Comparison of ENCODE assay signal across 16 cellular contexts in the genomic region with DNA sequence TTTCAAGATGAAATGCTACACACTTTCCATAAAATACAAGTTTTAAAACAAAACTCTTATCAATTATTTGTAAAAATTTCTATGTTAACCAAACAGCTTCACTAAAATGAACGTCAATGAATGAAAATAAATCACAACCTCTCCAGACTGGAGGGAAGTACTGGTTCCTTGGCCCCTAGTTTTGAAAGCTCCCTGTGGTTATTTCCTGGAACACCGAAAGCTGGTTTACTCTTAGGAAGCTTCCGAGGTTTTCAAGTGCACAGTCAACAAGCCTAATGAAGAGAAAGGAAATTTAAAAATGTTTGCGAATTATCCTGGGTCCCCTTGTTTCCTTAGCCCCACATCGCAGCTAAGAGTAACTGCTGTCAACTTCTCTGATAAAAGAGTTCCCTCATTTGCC.
"Had no signal": no experiment of that assay in that cellular context is flagged by ENCODE, and none has a peak within 500 bp of the region (broad histone marks: within the 10 kb centered on the region; RNA-seq: fewer than 3 reads in every experiment).

No MANE protein-coding gene starts in this region.

- H3K9me3 ChIP-seq: pancreas had no signal

- H3K4me1 ChIP-seq: pancreas had no signal

- DNase-seq: activated CD4-positive, alpha-beta T cell treated with anti-CD3 and anti-CD28 coated beads for 1 hour; activated CD4-positive, alpha-beta T cell treated with anti-CD3 and anti-CD28 coated beads, Interleukin-2, amount 50 U/mL, for 48 hours; activated CD8-positive, alpha-beta memory T cell treated with anti-CD3 and anti-CD28 coated beads, Interleukin-2, amount 10 ng/mL, durations not matched to agents 7 days and 5 days; activated effector memory CD4-positive, alpha-beta T cell treated with anti-CD3 and anti-CD28 coated beads, Interleukin-2, amount 50 U/mL, for 16 hours; activated naive CD8-positive, alpha-beta T cell treated with anti-CD3 and anti-CD28 coated beads for 36 hours; activated T-cell treated with anti-CD3 and anti-CD28 coated beads, Interleukin-2, amount 50 U/mL, for 24 hours; anterior cingulate cortex; effector CD4-positive, alpha-beta T cell; kidney glomerular epithelial cell; mammary epithelial cell; pancreas; substantia nigra had no signal

- H3K27me3 ChIP-seq: hepatocyte, pancreas had no signal

- H3K27ac ChIP-seq: hepatocyte, pancreas had no signal

- ATAC-seq: activated CD8-positive, alpha-beta memory T cell treated with anti-CD3 and anti-CD28 coated beads, Interleukin-2, amount 10 ng/mL, durations not matched to agents 7 days and 5 days; pancreas; stimulated activated effector memory CD8-positive, alpha-beta T cell treated with anti-CD3 and anti-CD28 coated beads, Interleukin-12 subunit alpha, Interleukin-12 subunit beta, amount 100 ng/mL, for 72 hours had no signal

- H3K4me3 ChIP-seq: coronary artery, hepatocyte, pancreas, smooth muscle cell had no signal

- H3K36me3 ChIP-seq: pancreas had no signal
